Comparison of ENCODE assay signal across 9 cellular contexts in the genomic region with DNA sequence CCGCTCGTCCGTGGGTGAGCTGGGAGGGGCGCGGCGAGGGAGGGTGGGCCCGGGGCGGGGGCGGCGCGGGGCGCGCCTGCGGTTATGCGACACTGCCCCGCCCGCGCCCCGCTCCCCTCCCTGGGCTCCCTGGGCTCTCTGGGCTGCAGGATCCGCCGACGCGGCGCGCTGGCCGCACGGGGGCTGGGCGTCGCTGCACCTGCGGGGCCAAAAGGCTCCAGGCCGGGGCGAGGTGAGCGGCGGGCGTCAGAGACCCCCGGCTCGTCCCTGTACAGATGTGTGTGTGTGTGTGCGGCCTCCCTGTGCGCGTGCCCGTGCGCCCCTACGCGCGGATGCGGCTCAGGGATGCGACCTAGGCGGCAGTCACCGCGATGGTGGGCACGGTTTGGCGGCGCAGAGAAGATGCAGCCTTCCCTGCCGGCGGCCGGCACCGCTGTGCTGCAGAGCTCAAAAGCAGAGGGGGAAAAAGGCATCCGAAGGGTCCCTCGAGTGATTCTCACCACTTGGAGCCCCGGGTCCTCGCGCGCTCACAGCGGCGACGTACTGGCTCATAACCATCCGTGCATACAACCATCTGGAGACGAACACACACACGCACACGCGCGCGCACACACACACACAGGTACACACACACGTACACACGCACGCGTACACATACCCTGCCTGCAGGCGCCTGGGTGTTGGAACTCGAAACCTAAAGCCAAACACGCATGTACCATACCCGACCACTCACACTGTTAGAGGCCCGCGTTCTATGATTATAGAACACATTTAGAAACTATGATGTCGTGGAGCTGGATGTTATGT. TPM values are rescaled to one million over a fixed set of nuclear protein-coding genes. Genes with fewer than 3 reads are reported as not detected.
DNase-seq lines count a peak whose midpoint lies in the region; ATAC-seq, FAIRE-seq and TF ChIP-seq lines count a peak whose summit lies in the region.
"Had no signal": no experiment of that assay in that cellular context is flagged by ENCODE, and none has a peak within 500 bp of the region (broad histone marks: within the 10 kb centered on the region; RNA-seq: fewer than 3 reads in every experiment).

No MANE protein-coding gene starts in this region.

- H3K9me3 Mint-ChIP-seq in activated CD4-positive, alpha-beta T cell treated with anti-CD3 and anti-CD28 coated beads, Interleukin-2, amount 10 ng/mL, durations not matched to agents 7 days and 5 days = no peaks in the 10 kb centered on the region
- H3K9me3 Mint-ChIP-seq in activated naive CD8-positive, alpha-beta T cell treated with anti-CD3 and anti-CD28 coated beads for 36 hours = no peaks in the 10 kb centered on the region

- POLR2A ChIA-PET in activated CD4-positive, alpha-beta T cell treated with anti-CD3 and anti-CD28 coated beads, Interleukin-2, amount 10 ng/mL, durations not matched to agents 7 days and 5 days (lab: Charles Lee) = no interaction called here

- no peak overlapping the region for H3K27ac Mint-ChIP-seq in activated CD4-positive, alpha-beta T cell treated with anti-CD3 and anti-CD28 coated beads, Interleukin-2, amount 10 ng/mL, durations not matched to agents 7 days and 5 days
- H3K27ac Mint-ChIP-seq in activated naive CD8-positive, alpha-beta T cell treated with anti-CD3 and anti-CD28 coated beads for 36 hours = no peak overlapping the region
- H3K27ac Mint-ChIP-seq: CD14-positive monocyte had no signal

- no peak for TF ChIP-seq POLR2A in stomach (IDR thresholded peaks at IDR 0.05)

- H3K36me3 Mint-ChIP-seq in activated CD4-positive, alpha-beta T cell treated with anti-CD3 and anti-CD28 coated beads, Interleukin-2, amount 10 ng/mL, durations not matched to agents 7 days and 5 days (ENCODE audit: low read depth) = no peaks in the 10 kb centered on the region
- H3K36me3 Mint-ChIP-seq in activated naive CD8-positive, alpha-beta T cell treated with anti-CD3 and anti-CD28 coated beads for 36 hours = no peaks in the 10 kb centered on the region

- intact Hi-C loops in stomach (cut with DNase I; ENCODE audit: low total_unique reads) = no loop called here

- H3K4me3 ChIP-seq in stomach (peak overlapping the region; percentile 39 to 56 (median 50)), small intestine (ENCODE audit: low read depth in 1 of 2, low read length in 2 of 2) (peak overlapping the region in 1 of 2 donors; percentile 45)

- no peak overlapping the region for H3K27ac ChIP-seq in stomach
- no peak overlapping the region for H3K27ac ChIP-seq in small intestine (ENCODE audit: low read depth in 1 of 2, low read length in 1 of 2)

- no peak for TF ChIP-seq CTCF in stomach (IDR thresholded peaks at IDR 0.05)

- CTCF ChIA-PET in activated CD4-positive, alpha-beta T cell treated with anti-CD3 and anti-CD28 coated beads, Interleukin-2, amount 10 ng/mL, durations not matched to agents 7 days and 5 days (lab: Charles Lee) = no interaction called here

- peaks cover 67% of the 10 kb centered on the region for H3K27me3 Mint-ChIP-seq in activated CD4-positive, alpha-beta T cell treated with anti-CD3 and anti-CD28 coated beads, Interleukin-2, amount 10 ng/mL, durations not matched to agents 7 days and 5 days
- peaks cover 75% of the 10 kb centered on the region for H3K27me3 Mint-ChIP-seq in activated naive CD8-positive, alpha-beta T cell treated with anti-CD3 and anti-CD28 coated beads for 36 hours

- peaks cover 5% of the 10 kb centered on the region for H3K4me1 Mint-ChIP-seq in activated CD4-positive, alpha-beta T cell treated with anti-CD3 and anti-CD28 coated beads, Interleukin-2, amount 10 ng/mL, durations not matched to agents 7 days and 5 days
- H3K4me1 Mint-ChIP-seq in activated naive CD8-positive, alpha-beta T cell treated with anti-CD3 and anti-CD28 coated beads for 36 hours = peaks cover 9% of the 10 kb centered on the region

- TF ChIP-seq EP300 in stomach (IDR thresholded peaks at IDR 0.05) = no peak

- H3K27me3 ChIP-seq in stomach (peaks cover 15 to 83% (median 66%) of the 10 kb centered on the region in 3 donors), small intestine (ENCODE audit: control insufficient read depth in 2 of 2, insufficient read depth in 2 of 2, low read length in 2 of 2) (peaks cover 9 to 17% of the 10 kb centered on the region in 2 donors)

- H3K9me3 ChIP-seq in stomach (no peaks in the 10 kb centered on the region), small intestine (ENCODE audit: control insufficient read depth, low read depth) (no peaks in the 10 kb centered on the region)

- H3K4me1 ChIP-seq in stomach (peaks cover 9 to 17% (median 13%) of the 10 kb centered on the region in 4 donors), small intestine (ENCODE audit: control insufficient read depth in 2 of 2, insufficient read depth in 1 of 2, low read depth in 1 of 2, low read length in 1 of 2) (no peaks in the 10 kb centered on the region)

- no peak for FAIRE-seq in small intestine (lab: Jason Lieb, UNC)

- H3K36me3 ChIP-seq in stomach = no peaks in the 10 kb centered on the region
- H3K36me3 ChIP-seq in small intestine (ENCODE audit: control insufficient read depth in 2 of 2, insufficient read depth in 2 of 2, low read length in 2 of 2) = no peaks in the 10 kb centered on the region

- WGBS in stomach, 5 donors = 11 to 39% (median 16%) methylated on average over 35 to 80 of the region's 84 CpGs
- WGBS in small intestine, 3 donors = 12 to 30% (median 14%) methylated on average over 46 to 84 of the region's 84 CpGs

- DNase-seq in activated CD4-positive, alpha-beta T cell treated with anti-CD3 and anti-CD28 coated beads, Interleukin-2, amount 10 ng/mL, durations not matched to agents 7 days and 5 days = no peak
- DNase-seq in activated CD4-positive, alpha-beta T cell treated with anti-CD3 and anti-CD28 coated beads for 4 hours = no peak
- no peak for DNase-seq in activated naive CD8-positive, alpha-beta T cell treated with anti-CD3 and anti-CD28 coated beads for 36 hours
- peak; percentile 50 for DNase-seq in iPS-NIHi11 (ENCODE audit: low spot score)
- no peak for DNase-seq in stomach
- DNase-seq in small intestine = no peak
- DNase-seq in AML-193 (lab: John Stamatoyannopoulos, UW) = no peak

- H3K4me3 Mint-ChIP-seq in activated CD4-positive, alpha-beta T cell treated with anti-CD3 and anti-CD28 coated beads, Interleukin-2, amount 10 ng/mL, durations not matched to agents 7 days and 5 days = peak overlapping the region; percentile 24
- H3K4me3 Mint-ChIP-seq in activated naive CD8-positive, alpha-beta T cell treated with anti-CD3 and anti-CD28 coated beads for 36 hours = peak overlapping the region; percentile 30

- no peak for ATAC-seq in GM18858 (IDR thresholded peaks at IDR 0.05; ENCODE audit: unreplicated experiment)

RNA-seq across cellular contexts. Expression of a gene that starts 0.7 kb away (rescaled TPM):
- total RNA-seq in activated CD4-positive, alpha-beta T cell treated with anti-CD3 and anti-CD28 coated beads, Interleukin-2, amount 10 ng/mL, durations not matched to agents 7 days and 5 days = under 1 TPM; 0.22 to 0.42 TPM
- total RNA-seq in activated naive CD8-positive, alpha-beta T cell treated with anti-CD3 and anti-CD28 coated beads for 36 hours = 1 to 10 TPM; 1.6 to 1.7 TPM
- 1 to 10 TPM in 2 of 5 donors, not detected in 3; 1.6 to 3.5 TPM for total RNA-seq in stomach
- polyA plus RNA-seq in stomach (under 1 TPM; 0.12 to 0.20 (median 0.15) TPM), small intestine (under 1 TPM in 1 of 3 donors, not detected in 2; 0.79 TPM)
- polyA plus RNA-seq: CD14-positive monocyte had no signal
